ENCODE assay signal across 1 cellular context in genomic region chr5:73859696-73860095, GRCh38.
TF ChIP-seq lines count a peak whose summit lies in the region.

No MANE protein-coding gene starts in this region.

TF ChIP-seq in GM23338, 12 proteins besides CTCF, POLR2A, EP300 and RAD21 (continued from another document):
- TF ChIP-seq ZNF462 (CRISPR knock-in tag; IDR thresholded peaks at IDR 0.05): no peak
- no peak for TF ChIP-seq ETS1 (IDR thresholded peaks at IDR 0.05)
- TF ChIP-seq JUNB (IDR thresholded peaks at IDR 0.05; ENCODE audit: unreplicated experiment): no peak
- TF ChIP-seq EZH2phosphoT487 (IDR thresholded peaks at IDR 0.05; ENCODE audit: unreplicated experiment): no peak
- no peak for TF ChIP-seq REST (IDR thresholded peaks at IDR 0.05; ENCODE audit: unreplicated experiment)
TF ChIP-seq in GM23338: peak in this region for 0.
